20 cellular contexts compared by ENCODE assay signal in genomic region chr17:80347536-80347935, GRCh38.
A peak's percentile ranks its signal among the peaks of the same experiment; 100 is the strongest.
DNase-seq lines count a peak whose midpoint lies in the region; ATAC-seq and TF ChIP-seq lines count a peak whose summit lies in the region.
"Had no signal": no experiment of that assay in that cellular context is flagged by ENCODE, and none has a peak within 500 bp of the region (broad histone marks: within the 10 kb centered on the region; RNA-seq: fewer than 3 reads in every experiment).

No MANE protein-coding gene starts in this region.

- H3K27me3 ChIP-seq in CD8-positive, alpha-beta T cell (ENCODE audit: insufficient read depth, low read length) = no peaks in the 10 kb centered on the region
- H3K27me3 ChIP-seq: BE2C had no signal

- peaks cover 96% of the 10 kb centered on the region for H3K36me3 ChIP-seq in CD8-positive, alpha-beta T cell (ENCODE audit: insufficient read depth, low read length)

- H3K4me3 ChIP-seq in CD8-positive, alpha-beta T cell (ENCODE audit: low read depth, low read length) = no peak overlapping the region

- H3K4me1 ChIP-seq in CD8-positive, alpha-beta T cell (ENCODE audit: insufficient read depth, low read length) = no peaks in the 10 kb centered on the region
- H3K4me1 ChIP-seq: BE2C had no signal

- peaks cover 17% of the 10 kb centered on the region for H3K4me1 Mint-ChIP-seq in activated CD8-positive, alpha-beta memory T cell treated with anti-CD3 and anti-CD28 coated beads, Interleukin-2, amount 10 ng/mL, durations not matched to agents 7 days and 5 days
- no peaks in the 10 kb centered on the region for H3K4me1 Mint-ChIP-seq in CD8-positive, alpha-beta T cell (ENCODE audit: low read depth)
- H3K4me1 Mint-ChIP-seq in activated naive CD8-positive, alpha-beta T cell treated with anti-CD3 and anti-CD28 coated beads, Interleukin-2, amount 50 U/mL, for 24 hours = peaks cover 16% of the 10 kb centered on the region
- H3K4me1 Mint-ChIP-seq in nephron progenitor cell = peaks cover 32% of the 10 kb centered on the region
- H3K4me1 Mint-ChIP-seq: H9 had no signal

- TF ChIP-seq CTCF in CD8-positive, alpha-beta T cell (IDR thresholded peaks at IDR 0.05) = no peak
- no peak for TF ChIP-seq CTCF in nephron progenitor cell (IDR thresholded peaks at IDR 0.05)

- H3K9me3 Mint-ChIP-seq in activated CD8-positive, alpha-beta memory T cell treated with anti-CD3 and anti-CD28 coated beads, Interleukin-2, amount 10 ng/mL, durations not matched to agents 7 days and 5 days (ENCODE audit: low read depth) = no peaks in the 10 kb centered on the region
- no peaks in the 10 kb centered on the region for H3K9me3 Mint-ChIP-seq in CD8-positive, alpha-beta T cell
- no peaks in the 10 kb centered on the region for H3K9me3 Mint-ChIP-seq in activated naive CD8-positive, alpha-beta T cell treated with anti-CD3 and anti-CD28 coated beads, Interleukin-2, amount 50 U/mL, for 24 hours
- no peaks in the 10 kb centered on the region for H3K9me3 Mint-ChIP-seq in nephron progenitor cell
- H3K9me3 Mint-ChIP-seq: CD4-positive, CD25-positive, alpha-beta regulatory T cell; H9 had no signal

- DNase-seq in activated CD8-positive, alpha-beta memory T cell treated with anti-CD3 and anti-CD28 coated beads, Interleukin-2, amount 10 ng/mL, durations not matched to agents 7 days and 5 days = no peak
- no peak for DNase-seq in activated CD8-positive, alpha-beta memory T cell treated with anti-CD3 and anti-CD28 coated beads, Interleukin-2, amount 50 U/mL, for 4 hours
- no peak for DNase-seq in CD8-positive, alpha-beta T cell
- DNase-seq in activated naive CD8-positive, alpha-beta T cell treated with anti-CD3 and anti-CD28 coated beads, Interleukin-2, amount 50 U/mL, for 24 hours = no peak
- DNase-seq in nephron progenitor cell (no peak), HT-29 (ENCODE audit: low spot score) (no peak), activated gamma-delta T cell treated with Interleukin-2 at 50 U/mL for 16 hours (no peak)
- DNase-seq: BE2C; CD4-positive, CD25-positive, alpha-beta regulatory T cell; DMS153; GDM1; H9; MM.1S; NCI-H1092 treated with DMSO at 0.1 percent for 48 hours; NCI-H146; NCI-H2029 treated with DMSO at 0.1 percent for 48 hours; NCI-H2171; NCI-H446; Right ventricle myocardium superior had no signal

- CTCF ChIA-PET in activated CD8-positive, alpha-beta memory T cell treated with anti-CD3 and anti-CD28 coated beads, Interleukin-2, amount 10 ng/mL, durations not matched to agents 7 days and 5 days (lab: Charles Lee) = no interaction called here
- CTCF ChIA-PET in CD8-positive, alpha-beta T cell (lab: Charles Lee) = interaction anchor here (1.6 kb wide), 1 partner anchor 158 kb away, joined by 3 read pairs; no protein-coding TSS in a partner anchor

- POLR2A ChIA-PET in CD8-positive, alpha-beta T cell (lab: Charles Lee) = no interaction called here

- intact Hi-C loops in CD8-positive, alpha-beta T cell (cut with DNase I, micrococcal nuclease) = no loop called here

- ATAC-seq in activated CD8-positive, alpha-beta memory T cell treated with anti-CD3 and anti-CD28 coated beads, Interleukin-2, amount 10 ng/mL, durations not matched to agents 7 days and 5 days = no peak
- no peak for ATAC-seq in CD8-positive, alpha-beta T cell
- ATAC-seq in activated naive CD8-positive, alpha-beta T cell treated with anti-CD3 and anti-CD28 coated beads, Interleukin-2, amount 50 U/mL, for 24 hours = no peak
- no peak for ATAC-seq in HG03196 (IDR thresholded peaks at IDR 0.05; ENCODE audit: unreplicated experiment)

- peak overlapping the region; percentile 12 for H3K27ac Mint-ChIP-seq in activated CD8-positive, alpha-beta memory T cell treated with anti-CD3 and anti-CD28 coated beads, Interleukin-2, amount 10 ng/mL, durations not matched to agents 7 days and 5 days
- H3K27ac Mint-ChIP-seq in CD8-positive, alpha-beta T cell = peak overlapping the region; percentile 27
- peak overlapping the region; percentile 65 for H3K27ac Mint-ChIP-seq in activated naive CD8-positive, alpha-beta T cell treated with anti-CD3 and anti-CD28 coated beads, Interleukin-2, amount 50 U/mL, for 24 hours
- peak overlapping the region; percentile 75 for H3K27ac Mint-ChIP-seq in nephron progenitor cell

- H3K4me3 Mint-ChIP-seq in activated CD8-positive, alpha-beta memory T cell treated with anti-CD3 and anti-CD28 coated beads, Interleukin-2, amount 10 ng/mL, durations not matched to agents 7 days and 5 days = no peak overlapping the region
- no peak overlapping the region for H3K4me3 Mint-ChIP-seq in CD8-positive, alpha-beta T cell
- no peak overlapping the region for H3K4me3 Mint-ChIP-seq in activated naive CD8-positive, alpha-beta T cell treated with anti-CD3 and anti-CD28 coated beads, Interleukin-2, amount 50 U/mL, for 24 hours
- no peak overlapping the region for H3K4me3 Mint-ChIP-seq in nephron progenitor cell
- H3K4me3 Mint-ChIP-seq: CD4-positive, CD25-positive, alpha-beta regulatory T cell; H9 had no signal

- H3K36me3 Mint-ChIP-seq in activated CD8-positive, alpha-beta memory T cell treated with anti-CD3 and anti-CD28 coated beads, Interleukin-2, amount 10 ng/mL, durations not matched to agents 7 days and 5 days = peaks cover 94% of the 10 kb centered on the region
- peaks cover 96% of the 10 kb centered on the region for H3K36me3 Mint-ChIP-seq in CD8-positive, alpha-beta T cell
- peaks cover 74% of the 10 kb centered on the region for H3K36me3 Mint-ChIP-seq in activated naive CD8-positive, alpha-beta T cell treated with anti-CD3 and anti-CD28 coated beads, Interleukin-2, amount 50 U/mL, for 24 hours (ENCODE audit: low read depth)
- H3K36me3 Mint-ChIP-seq in nephron progenitor cell (ENCODE audit: low read depth) = peaks cover 69% of the 10 kb centered on the region

- no peaks in the 10 kb centered on the region for H3K27me3 Mint-ChIP-seq in activated CD8-positive, alpha-beta memory T cell treated with anti-CD3 and anti-CD28 coated beads, Interleukin-2, amount 10 ng/mL, durations not matched to agents 7 days and 5 days
- no peaks in the 10 kb centered on the region for H3K27me3 Mint-ChIP-seq in CD8-positive, alpha-beta T cell (ENCODE audit: low read depth)
- H3K27me3 Mint-ChIP-seq in activated naive CD8-positive, alpha-beta T cell treated with anti-CD3 and anti-CD28 coated beads, Interleukin-2, amount 50 U/mL, for 24 hours = no peaks in the 10 kb centered on the region
- peaks cover 3% of the 10 kb centered on the region for H3K27me3 Mint-ChIP-seq in nephron progenitor cell (ENCODE audit: low read depth, poor library complexity)
- H3K27me3 Mint-ChIP-seq: CD4-positive, CD25-positive, alpha-beta regulatory T cell had no signal

- H3K27ac ChIP-seq in CD8-positive, alpha-beta T cell (ENCODE audit: low read depth, low read length) = no peak overlapping the region

- no peaks in the 10 kb centered on the region for H3K9me3 ChIP-seq in CD8-positive, alpha-beta T cell (ENCODE audit: low read length)
- H3K9me3 ChIP-seq: BE2C had no signal

Comparison
In these comparisons a context has a peak if more than half of its experiments do, and no peak if none do; other contexts are left out.
1. H3K27ac Mint-ChIP-seq: peak in every context shown above with its lines; median percentile 75 in nephron progenitor cell; 65 in activated naive CD8-positive, alpha-beta T cell treated with anti-CD3 and anti-CD28 coated beads, Interleukin-2, amount 50 U/mL, for 24 hours; 27 in CD8-positive, alpha-beta T cell; 12 in activated CD8-positive, alpha-beta memory T cell treated with anti-CD3 and anti-CD28 coated beads, Interleukin-2, amount 10 ng/mL, durations not matched to agents 7 days and 5 days.